ENCODE assay signal across 1 cellular context in the genomic region with DNA sequence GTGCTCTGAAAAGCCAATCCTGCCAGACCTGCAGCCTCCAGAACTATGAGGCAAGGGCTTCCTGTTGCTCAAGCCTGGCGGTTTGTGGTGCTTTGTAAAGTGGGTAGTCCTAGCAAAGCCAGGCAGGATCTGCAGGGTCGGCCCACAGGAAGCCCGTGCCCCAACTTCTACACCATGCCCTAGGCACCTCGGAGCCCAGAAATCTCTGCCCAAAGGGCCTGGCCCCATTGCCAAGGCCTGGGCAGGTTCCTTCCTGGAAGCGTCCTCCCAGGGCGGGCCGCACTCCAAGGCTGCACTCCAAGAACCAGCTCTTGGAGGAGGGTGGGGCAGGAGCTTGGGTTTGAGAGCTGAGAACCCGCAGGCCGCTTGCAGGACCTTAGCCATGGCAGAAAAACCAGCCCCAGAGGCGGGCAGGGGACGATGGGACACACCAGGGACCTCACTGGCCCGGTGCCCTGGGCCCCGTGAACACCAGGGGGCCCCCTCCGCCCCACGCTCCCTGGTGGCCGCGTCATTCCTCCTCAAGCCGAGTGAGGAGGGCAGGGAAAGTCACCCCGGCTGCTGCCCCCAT.
TF ChIP-seq lines count a peak whose summit lies in the region.

No MANE protein-coding gene starts in this region.

TF ChIP-seq in K562, 482 proteins besides CTCF, POLR2A, EP300 and RAD21 (continued from another document):
- TF ChIP-seq, protein P1, sequence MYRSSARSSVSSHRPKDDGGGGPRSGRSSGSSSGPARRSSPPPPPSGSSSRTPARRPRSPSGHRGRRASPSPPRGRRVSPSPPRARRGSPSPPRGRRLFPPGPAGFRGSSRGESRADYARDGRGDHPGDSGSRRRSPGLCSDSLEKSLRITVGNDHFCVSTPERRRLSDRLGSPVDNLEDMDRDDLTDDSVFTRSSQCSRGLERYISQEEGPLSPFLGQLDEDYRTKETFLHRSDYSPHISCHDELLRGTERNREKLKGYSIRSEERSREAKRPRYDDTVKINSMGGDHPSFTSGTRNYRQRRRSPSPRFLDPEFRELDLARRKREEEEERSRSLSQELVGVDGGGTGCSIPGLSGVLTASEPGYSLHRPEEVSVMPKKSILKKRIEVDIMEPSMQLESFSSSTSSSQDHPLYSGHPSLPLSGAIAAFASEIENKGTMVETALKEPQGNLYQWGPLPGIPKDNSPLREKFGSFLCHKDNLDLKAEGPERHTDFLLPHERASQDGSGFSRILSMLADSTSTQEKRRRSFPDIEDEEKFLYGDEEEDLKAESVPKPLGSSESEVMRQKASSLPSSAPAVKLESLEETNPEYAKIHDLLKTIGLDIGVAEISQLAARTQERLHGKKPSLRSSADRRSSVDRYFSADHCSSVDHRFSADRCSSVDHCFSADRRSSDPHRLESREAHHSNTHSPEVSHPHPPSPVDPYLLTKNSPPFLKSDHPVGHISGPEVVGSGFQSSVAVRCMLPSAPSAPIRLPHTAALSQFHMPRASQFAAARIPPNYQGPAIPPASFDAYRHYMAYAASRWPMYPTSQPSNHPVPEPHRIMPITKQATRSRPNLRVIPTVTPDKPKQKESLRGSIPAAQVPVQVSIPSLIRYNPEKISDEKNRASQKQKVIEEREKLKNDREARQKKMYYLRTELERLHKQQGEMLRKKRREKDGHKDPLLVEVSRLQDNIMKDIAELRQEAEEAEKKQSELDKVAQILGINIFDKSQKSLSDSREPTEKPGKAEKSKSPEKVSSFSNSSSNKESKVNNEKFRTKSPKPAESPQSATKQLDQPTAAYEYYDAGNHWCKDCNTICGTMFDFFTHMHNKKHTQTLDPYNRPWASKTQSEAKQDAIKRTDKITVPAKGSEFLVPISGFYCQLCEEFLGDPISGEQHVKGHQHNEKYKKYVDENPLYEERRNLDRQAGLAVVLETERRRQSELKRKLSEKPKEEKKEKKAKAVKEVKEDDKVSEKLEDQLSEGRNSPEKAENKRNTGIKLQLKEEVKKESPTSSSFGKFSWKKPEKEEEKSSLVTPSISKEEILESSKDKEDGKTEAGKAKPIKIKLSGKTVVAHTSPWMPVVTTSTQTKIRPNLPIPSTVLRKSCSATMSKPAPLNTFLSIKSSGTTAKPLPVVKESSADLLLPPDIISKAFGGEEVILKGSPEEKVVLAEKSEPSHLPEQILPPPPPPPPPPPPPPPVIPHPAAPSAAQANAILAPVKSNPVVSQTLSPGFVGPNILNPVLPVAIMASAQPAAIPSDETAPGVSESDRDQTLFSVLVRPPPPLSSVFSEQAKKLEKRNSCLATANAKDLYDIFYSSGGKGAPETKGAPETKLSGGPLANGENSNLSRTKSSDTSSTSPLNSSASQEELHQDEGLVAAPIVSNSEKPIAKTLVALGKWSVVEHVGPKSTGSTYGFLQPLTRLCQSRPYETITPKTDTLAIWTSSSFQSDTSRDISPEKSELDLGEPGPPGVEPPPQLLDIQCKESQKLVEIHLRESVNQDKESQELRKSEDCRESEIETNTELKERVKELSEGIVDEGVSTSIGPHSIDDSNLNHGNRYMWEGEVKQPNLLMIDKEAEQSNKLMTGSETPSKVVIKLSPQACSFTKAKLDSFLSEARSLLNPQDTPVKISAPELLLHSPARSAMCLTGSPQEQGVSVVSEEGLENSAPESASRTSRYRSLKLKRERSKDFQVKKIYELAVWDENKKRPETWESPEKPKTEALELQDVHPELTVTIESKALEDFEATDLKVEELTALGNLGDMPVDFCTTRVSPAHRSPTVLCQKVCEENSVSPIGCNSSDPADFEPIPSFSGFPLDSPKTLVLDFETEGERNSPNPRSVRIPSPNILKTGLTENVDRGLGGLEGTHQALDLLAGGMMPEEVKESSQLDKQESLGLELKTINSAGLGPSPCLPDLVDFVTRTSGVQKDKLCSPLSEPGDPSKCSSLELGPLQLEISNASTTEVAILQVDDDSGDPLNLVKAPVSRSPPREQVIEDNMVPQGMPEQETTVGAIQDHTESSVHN (IDR thresholded peaks at IDR 0.05; ENCODE audit: borderline replicate concordance in 1 of 2, low read depth in 1 of 2): no peak
- TF ChIP-seq CTBP1 (IDR thresholded peaks at IDR 0.05; ENCODE audit: borderline replicate concordance) (peak; percentile 44; the same call in 1 of the 2 replicates), MYNN (IDR thresholded peaks at IDR 0.05) (0 out of 2 replicates have a peak, but pooled peaks have one; percentile 43), MYNN (CRISPR knock-in tag; IDR thresholded peaks at IDR 0.05) (no peak), NFIC (IDR thresholded peaks at IDR 0.05) (peak; percentile 71; the same call in 1 of the 2 replicates), ESRRA (IDR thresholded peaks at IDR 0.05; ENCODE audit: borderline replicate concordance, low read depth) (no peak; the same call in 1 of the 2 replicates), JUND (IDR thresholded peaks at IDR 0.05; ENCODE audit: borderline replicate concordance, low read depth, low read length) (0 out of 2 replicates have a peak, but pooled peaks have one; percentile 25), JUND (tag; IDR thresholded peaks at IDR 0.05; ENCODE audit: borderline replicate concordance, low read depth, low read length) (no peak), HCFC1 (IDR thresholded peaks at IDR 0.05; ENCODE audit: low read depth, low read length) (no peak), MAZ (CRISPR knock-in tag; conservative IDR thresholded peaks at IDR 0.05 in 1 of 2, IDR thresholded peaks at IDR 0.05 in 1 of 2) (0 out of 4 replicates have a peak, but pooled peaks of 1 of the 2 experiments have one; percentile 32), SMC3 (conservative IDR thresholded peaks at IDR 0.05; ENCODE audit: insufficient read depth, low read depth, low read length) (peak; percentile 70), GTF2F1 (IDR thresholded peaks at IDR 0.05; ENCODE audit: low read depth, low read length) (no peak), GATA2 (CRISPR knock-in tag; IDR thresholded peaks at IDR 0.05) (no peak), FUS (optimal IDR thresholded peaks at IDR 0.05; ENCODE audit: low read depth, low read length) (no peak), CREM (IDR thresholded peaks at IDR 0.05; ENCODE audit: low read depth) (peak; percentile 69)
- TF ChIP-seq, protein P2, sequence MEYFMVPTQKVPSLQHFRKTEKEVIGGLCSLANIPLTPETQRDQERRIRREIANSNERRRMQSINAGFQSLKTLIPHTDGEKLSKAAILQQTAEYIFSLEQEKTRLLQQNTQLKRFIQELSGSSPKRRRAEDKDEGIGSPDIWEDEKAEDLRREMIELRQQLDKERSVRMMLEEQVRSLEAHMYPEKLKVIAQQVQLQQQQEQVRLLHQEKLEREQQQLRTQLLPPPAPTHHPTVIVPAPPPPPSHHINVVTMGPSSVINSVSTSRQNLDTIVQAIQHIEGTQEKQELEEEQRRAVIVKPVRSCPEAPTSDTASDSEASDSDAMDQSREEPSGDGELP (CRISPR knock-in tag; IDR thresholded peaks at IDR 0.05; ENCODE audit: borderline replicate concordance): peak; percentile 45; the same call in 1 of the 2 replicates
- TF ChIP-seq, protein P3, sequence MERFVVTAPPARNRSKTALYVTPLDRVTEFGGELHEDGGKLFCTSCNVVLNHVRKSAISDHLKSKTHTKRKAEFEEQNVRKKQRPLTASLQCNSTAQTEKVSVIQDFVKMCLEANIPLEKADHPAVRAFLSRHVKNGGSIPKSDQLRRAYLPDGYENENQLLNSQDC (CRISPR knock-in tag; IDR thresholded peaks at IDR 0.05): no peak
- TF ChIP-seq, protein P4, sequence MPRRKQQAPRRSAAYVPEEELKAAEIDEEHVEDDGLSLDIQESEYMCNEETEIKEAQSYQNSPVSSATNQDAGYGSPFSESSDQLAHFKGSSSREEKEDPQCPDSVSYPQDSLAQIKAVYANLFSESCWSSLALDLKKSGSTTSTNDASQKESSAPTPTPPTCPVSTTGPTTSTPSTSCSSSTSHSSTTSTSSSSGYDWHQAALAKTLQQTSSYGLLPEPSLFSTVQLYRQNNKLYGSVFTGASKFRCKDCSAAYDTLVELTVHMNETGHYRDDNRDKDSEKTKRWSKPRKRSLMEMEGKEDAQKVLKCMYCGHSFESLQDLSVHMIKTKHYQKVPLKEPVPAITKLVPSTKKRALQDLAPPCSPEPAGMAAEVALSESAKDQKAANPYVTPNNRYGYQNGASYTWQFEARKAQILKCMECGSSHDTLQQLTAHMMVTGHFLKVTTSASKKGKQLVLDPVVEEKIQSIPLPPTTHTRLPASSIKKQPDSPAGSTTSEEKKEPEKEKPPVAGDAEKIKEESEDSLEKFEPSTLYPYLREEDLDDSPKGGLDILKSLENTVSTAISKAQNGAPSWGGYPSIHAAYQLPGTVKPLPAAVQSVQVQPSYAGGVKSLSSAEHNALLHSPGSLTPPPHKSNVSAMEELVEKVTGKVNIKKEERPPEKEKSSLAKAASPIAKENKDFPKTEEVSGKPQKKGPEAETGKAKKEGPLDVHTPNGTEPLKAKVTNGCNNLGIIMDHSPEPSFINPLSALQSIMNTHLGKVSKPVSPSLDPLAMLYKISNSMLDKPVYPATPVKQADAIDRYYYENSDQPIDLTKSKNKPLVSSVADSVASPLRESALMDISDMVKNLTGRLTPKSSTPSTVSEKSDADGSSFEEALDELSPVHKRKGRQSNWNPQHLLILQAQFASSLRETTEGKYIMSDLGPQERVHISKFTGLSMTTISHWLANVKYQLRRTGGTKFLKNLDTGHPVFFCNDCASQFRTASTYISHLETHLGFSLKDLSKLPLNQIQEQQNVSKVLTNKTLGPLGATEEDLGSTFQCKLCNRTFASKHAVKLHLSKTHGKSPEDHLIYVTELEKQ (CRISPR knock-in tag; IDR thresholded peaks at IDR 0.05): no peak
- TF ChIP-seq, protein P5, sequence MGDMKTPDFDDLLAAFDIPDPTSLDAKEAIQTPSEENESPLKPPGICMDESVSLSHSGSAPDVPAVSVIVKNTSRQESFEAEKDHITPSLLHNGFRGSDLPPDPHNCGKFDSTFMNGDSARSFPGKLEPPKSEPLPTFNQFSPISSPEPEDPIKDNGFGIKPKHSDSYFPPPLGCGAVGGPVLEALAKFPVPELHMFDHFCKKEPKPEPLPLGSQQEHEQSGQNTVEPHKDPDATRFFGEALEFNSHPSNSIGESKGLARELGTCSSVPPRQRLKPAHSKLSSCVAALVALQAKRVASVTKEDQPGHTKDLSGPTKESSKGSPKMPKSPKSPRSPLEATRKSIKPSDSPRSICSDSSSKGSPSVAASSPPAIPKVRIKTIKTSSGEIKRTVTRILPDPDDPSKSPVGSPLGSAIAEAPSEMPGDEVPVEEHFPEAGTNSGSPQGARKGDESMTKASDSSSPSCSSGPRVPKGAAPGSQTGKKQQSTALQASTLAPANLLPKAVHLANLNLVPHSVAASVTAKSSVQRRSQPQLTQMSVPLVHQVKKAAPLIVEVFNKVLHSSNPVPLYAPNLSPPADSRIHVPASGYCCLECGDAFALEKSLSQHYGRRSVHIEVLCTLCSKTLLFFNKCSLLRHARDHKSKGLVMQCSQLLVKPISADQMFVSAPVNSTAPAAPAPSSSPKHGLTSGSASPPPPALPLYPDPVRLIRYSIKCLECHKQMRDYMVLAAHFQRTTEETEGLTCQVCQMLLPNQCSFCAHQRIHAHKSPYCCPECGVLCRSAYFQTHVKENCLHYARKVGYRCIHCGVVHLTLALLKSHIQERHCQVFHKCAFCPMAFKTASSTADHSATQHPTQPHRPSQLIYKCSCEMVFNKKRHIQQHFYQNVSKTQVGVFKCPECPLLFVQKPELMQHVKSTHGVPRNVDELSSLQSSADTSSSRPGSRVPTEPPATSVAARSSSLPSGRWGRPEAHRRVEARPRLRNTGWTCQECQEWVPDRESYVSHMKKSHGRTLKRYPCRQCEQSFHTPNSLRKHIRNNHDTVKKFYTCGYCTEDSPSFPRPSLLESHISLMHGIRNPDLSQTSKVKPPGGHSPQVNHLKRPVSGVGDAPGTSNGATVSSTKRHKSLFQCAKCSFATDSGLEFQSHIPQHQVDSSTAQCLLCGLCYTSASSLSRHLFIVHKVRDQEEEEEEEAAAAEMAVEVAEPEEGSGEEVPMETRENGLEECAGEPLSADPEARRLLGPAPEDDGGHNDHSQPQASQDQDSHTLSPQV (IDR thresholded peaks at IDR 0.05): 0 out of 2 replicates have a peak, but pooled peaks have one; percentile 44
